8 cellular contexts compared by ENCODE assay signal in genomic region chr1:67429011-67429527, GRCh38. TPM values are rescaled to one million over a fixed set of nuclear protein-coding genes. Genes with fewer than 3 reads are reported as not detected.
A peak's percentile ranks its signal among the peaks of the same experiment; 100 is the strongest.
DNase-seq lines count a peak whose midpoint lies in the region; ATAC-seq, FAIRE-seq and TF ChIP-seq lines count a peak whose summit lies in the region.

No MANE protein-coding gene starts in this region.

- TF ChIP-seq POLR2A in GM12891 (IDR thresholded peaks at IDR 0.05; ENCODE audit: low read depth, low read length) = peak; percentile 67; the same call in 1 of the 2 replicates

- no peak overlapping the region for H2AFZ ChIP-seq in OCI-LY7 (ENCODE audit: low read length)

- no TSS peak for BruUV-seq in OCI-LY7 (replicated peaks; lab: Mats Ljungman, UMichigan)

- H3K27ac ChIP-seq in OCI-LY7 (ENCODE audit: low read depth, low read length, poor library complexity, severe bottlenecking) = peak overlapping the region; percentile 96

- peak overlapping the region; percentile 90 for H3K4me3 Mint-ChIP-seq in activated naive CD8-positive, alpha-beta T cell treated with anti-CD3 and anti-CD28 coated beads, Interleukin-2, amount 10 ng/mL, durations not matched to agents 7 days and 5 days

- H3K36me3 ChIP-seq in OCI-LY7 (ENCODE audit: insufficient read depth, low read length) = peaks cover 58% of the 10 kb centered on the region

- H3K79me2 ChIP-seq in OCI-LY7 (ENCODE audit: insufficient read depth, low read depth, low read length) = peaks cover 83% of the 10 kb centered on the region

- peak overlapping the region; percentile 77 for H3K4me2 ChIP-seq in OCI-LY7 (ENCODE audit: low read length)

- ATAC-seq in activated naive CD8-positive, alpha-beta T cell treated with anti-CD3 and anti-CD28 coated beads, Interleukin-2, amount 10 ng/mL, durations not matched to agents 7 days and 5 days (ENCODE audit: low read depth) = no peak
- no peak for ATAC-seq in GM21576 (IDR thresholded peaks at IDR 0.05; ENCODE audit: unreplicated experiment)

- no peaks in the 10 kb centered on the region for H3K9me3 Mint-ChIP-seq in activated naive CD8-positive, alpha-beta T cell treated with anti-CD3 and anti-CD28 coated beads, Interleukin-2, amount 10 ng/mL, durations not matched to agents 7 days and 5 days

- H3K27me3 Mint-ChIP-seq in activated naive CD8-positive, alpha-beta T cell treated with anti-CD3 and anti-CD28 coated beads, Interleukin-2, amount 10 ng/mL, durations not matched to agents 7 days and 5 days = no peaks in the 10 kb centered on the region

- peaks cover 43% of the 10 kb centered on the region for H3K36me3 Mint-ChIP-seq in activated naive CD8-positive, alpha-beta T cell treated with anti-CD3 and anti-CD28 coated beads, Interleukin-2, amount 10 ng/mL, durations not matched to agents 7 days and 5 days

- intact Hi-C loops in OCI-LY7 (cut with micrococcal nuclease; ENCODE audit: unreplicated experiment) = no loop called here

- no peaks in the 10 kb centered on the region for H3K9me2 ChIP-seq in OCI-LY7 (ENCODE audit: insufficient read depth, low read length)

- peaks cover 45% of the 10 kb centered on the region for H4K20me1 ChIP-seq in OCI-LY7 (ENCODE audit: insufficient read depth, low read length)

- peak overlapping the region; percentile 99 for H3K4me3 ChIP-seq in OCI-LY7 (ENCODE audit: low read depth, low read length, poor library complexity, severe bottlenecking)

- TF ChIP-seq CTCF in OCI-LY7 (conservative IDR thresholded peaks at IDR 0.05; ENCODE audit: low read length) = no peak

- CTCF ChIA-PET in OCI-LY7 (lab: Charles Lee; ENCODE audit: unreplicated experiment) = no interaction called here

- no peaks in the 10 kb centered on the region for H3K9me3 ChIP-seq in OCI-LY7 (ENCODE audit: low read length)

- H3K27ac Mint-ChIP-seq in activated naive CD8-positive, alpha-beta T cell treated with anti-CD3 and anti-CD28 coated beads, Interleukin-2, amount 10 ng/mL, durations not matched to agents 7 days and 5 days = peak overlapping the region; percentile 97

- peaks cover 38% of the 10 kb centered on the region for H3K4me1 ChIP-seq in OCI-LY7 (ENCODE audit: insufficient read depth, low read length, poor library complexity, severe bottlenecking)

- peak; percentile 40 for FAIRE-seq in GM12891 (lab: Jason Lieb, UNC)

- H3K4me1 Mint-ChIP-seq in activated naive CD8-positive, alpha-beta T cell treated with anti-CD3 and anti-CD28 coated beads, Interleukin-2, amount 10 ng/mL, durations not matched to agents 7 days and 5 days = peaks cover 52% of the 10 kb centered on the region

- DNase-seq in GM12891 (ENCODE audit: insufficient read length, low spot score) = no peak
- peak; percentile 45 for DNase-seq in OCI-LY7 (ENCODE audit: low spot score)
- peak; percentile 41 for DNase-seq in activated naive CD8-positive, alpha-beta T cell treated with anti-CD3 and anti-CD28 coated beads, Interleukin-2, amount 10 ng/mL, durations not matched to agents 7 days and 5 days
- peak; percentile 21 for DNase-seq in iris pigment epithelial cell (ENCODE audit: low read depth)
- peak; percentile 44 to 51 for DNase-seq in stimulated activated CD4-positive, alpha-beta T cell treated with anti-CD3 and anti-CD28 coated beads, Interleukin-1b, Interleukin-23, amount 100 ng/mL, for 4 hours (ENCODE audit: low read depth in 2 of 2)
- DNase-seq in NCI-H345 treated with DMSO at 0.1 percent for 48 hours (lab: John Stamatoyannopoulos, UW; ENCODE audit: unreplicated experiment) = no peak
- DNase-seq in DMS153 treated with DMSO at 0.1 percent for 48 hours (lab: John Stamatoyannopoulos, UW; ENCODE audit: unreplicated experiment) = no peak

- POLR2A ChIA-PET in OCI-LY7 (lab: Charles Lee) = interaction anchor here (0.6 to 1.3 kb wide), 7 partner anchors 9 to 246 kb away, joined by 3 to 6 read pairs (median 4); no protein-coding TSS in a partner anchor
- POLR2A ChIA-PET in activated naive CD8-positive, alpha-beta T cell treated with anti-CD3 and anti-CD28 coated beads, Interleukin-2, amount 10 ng/mL, durations not matched to agents 7 days and 5 days (lab: Charles Lee) = interaction anchor here (0.6 to 3.1 kb wide), 12 partner anchors 8 to 504 kb away, joined by 3 to 11 read pairs (median 5); partner anchors contain the start of genes DNAI4, GADD45A and MIER1

TF ChIP-seq in GM12891, 5 proteins besides CTCF, POLR2A, EP300 and RAD21:
- TF ChIP-seq POU2F2 (IDR thresholded peaks at IDR 0.05; ENCODE audit: low read depth, low read length) = no peak
- TF ChIP-seq PAX5 (IDR thresholded peaks at IDR 0.05; ENCODE audit: insufficient read depth, low read length, severe bottlenecking) = peak; percentile 6
- TF ChIP-seq TAF1 (IDR thresholded peaks at IDR 0.05; ENCODE audit: low read depth, low read length) = peak; percentile 52; the same call in 1 of the 2 replicates

RNA-seq across cellular contexts. Expression of gene SERBP1, which starts 1.1 kb away (rescaled TPM):
- polyA plus RNA-seq in GM12891 (2012; ENCODE audit: low read depth, missing spikeins) = 331 TPM
- 270 and 443 TPM in 2 replicates for total RNA-seq in OCI-LY7 (2014; rRNA removed; shearing (Covaris generic))
- total RNA-seq in OCI-LY7 (2022) = 369 and 410 TPM in 2 replicates
- 100 to 1,000 TPM; 219 to 221 TPM for total RNA-seq in activated naive CD8-positive, alpha-beta T cell treated with anti-CD3 and anti-CD28 coated beads, Interleukin-2, amount 10 ng/mL, durations not matched to agents 7 days and 5 days

Comparison
In these comparisons a context has a peak if more than half of its experiments do, and no peak if none do; other contexts are left out.
1. DNase-seq: peak in OCI-LY7 (single experiment), activated naive CD8-positive, alpha-beta T cell treated with anti-CD3 and anti-CD28 coated beads, Interleukin-2, amount 10 ng/mL, durations not matched to agents 7 days and 5 days (single experiment), iris pigment epithelial cell (single experiment) and stimulated activated CD4-positive, alpha-beta T cell treated with anti-CD3 and anti-CD28 coated beads, Interleukin-1b, Interleukin-23, amount 100 ng/mL, for 4 hours (2 of 2); none in GM12891 (single experiment), NCI-H345 treated with DMSO at 0.1 percent for 48 hours (single experiment) and DMS153 treated with DMSO at 0.1 percent for 48 hours (single experiment).